ENCODE assay signal across 21 cellular contexts in the genomic region with DNA sequence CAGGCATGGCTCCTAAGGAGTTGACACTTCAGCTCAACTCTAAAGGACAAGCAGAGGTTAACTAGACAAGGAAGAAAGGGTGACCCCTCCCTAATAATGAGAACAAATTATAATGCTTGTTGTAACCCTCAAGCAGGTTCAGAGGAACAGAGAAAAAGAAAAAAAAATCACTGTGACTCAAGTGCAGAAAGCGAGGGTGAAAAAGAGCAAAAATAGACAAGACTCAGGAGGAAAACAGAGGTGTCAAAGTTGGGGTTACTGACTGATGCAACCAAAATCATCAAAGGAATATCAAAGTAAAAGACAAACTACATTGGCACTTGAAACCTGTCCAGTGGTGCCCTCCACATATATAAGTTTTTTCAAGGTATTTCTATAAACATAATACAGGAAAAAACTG. TPM values are rescaled to one million over a fixed set of nuclear protein-coding genes. Genes with fewer than 3 reads are reported as not detected.
A peak's percentile ranks its signal among the peaks of the same experiment; 100 is the strongest.
DNase-seq lines count a peak whose midpoint lies in the region; ATAC-seq and TF ChIP-seq lines count a peak whose summit lies in the region.
"Had no signal": no experiment of that assay in that cellular context is flagged by ENCODE, and none has a peak within 500 bp of the region (broad histone marks: within the 10 kb centered on the region; RNA-seq: fewer than 3 reads in every experiment).

No MANE protein-coding gene starts in this region.

- H3K4me2 ChIP-seq in mesenchymal stem cell (ENCODE audit: low read length, poor library complexity, severe bottlenecking), result no peak overlapping the region

- no peak overlapping the region for H3K14ac ChIP-seq in mesenchymal stem cell (ENCODE audit: low read length in 2 of 2)

- H4K8ac ChIP-seq in mesenchymal stem cell (ENCODE audit: low read length), result no peak overlapping the region

- no peak for TF ChIP-seq CTCF in GM12865 (IDR thresholded peaks at IDR 0.05; ENCODE audit: insufficient read depth, low read depth, low read length, missing control alignments)
- no peak for TF ChIP-seq CTCF in WTC11 (IDR thresholded peaks at IDR 0.05)
- no peak for TF ChIP-seq CTCF in progenitor cell of endocrine pancreas (IDR thresholded peaks at IDR 0.05; ENCODE audit: unreplicated experiment)

- no peak overlapping the region for H2BK15ac ChIP-seq in mesenchymal stem cell (ENCODE audit: low read depth, poor library complexity, severe bottlenecking)

- H3K4me3 Mint-ChIP-seq in WTC11, result peak overlapping the region; percentile 55
- H3K4me3 Mint-ChIP-seq in progenitor cell of endocrine pancreas (ENCODE audit: low read depth), result no peak overlapping the region
- H3K4me3 Mint-ChIP-seq: neural crest cell had no signal

- H4K91ac ChIP-seq in mesenchymal stem cell (ENCODE audit: low read length), result no peak overlapping the region

- no peak overlapping the region for H3K4ac ChIP-seq in mesenchymal stem cell (ENCODE audit: low read depth in 1 of 2, low read length in 2 of 2)

- H2BK12ac ChIP-seq in mesenchymal stem cell (ENCODE audit: low read length in 2 of 2), result no peak overlapping the region

- peaks cover 4% of the 10 kb centered on the region for H3K4me1 ChIP-seq in mesenchymal stem cell (ENCODE audit: control insufficient read depth, insufficient read depth, low read depth, low read length)
- H3K4me1 ChIP-seq: BE2C had no signal

- DNase-seq in GM12865 (ENCODE audit: low read depth) (peak; percentile 61), WTC11 (ENCODE audit: low spot score) (no peak), progenitor cell of endocrine pancreas (ENCODE audit: low spot score, unreplicated experiment) (no peak), mesenchymal stem cell (no peak), NCI-H1694 treated with DMSO at 0.1 percent for 48 hours (lab: John Stamatoyannopoulos, UW) (no peak)
- DNase-seq: activated CD4-positive, alpha-beta T cell treated with anti-CD3 and anti-CD28 coated beads for 4 hours; BE2C; DMS153; dorsolateral prefrontal cortex; esophagus squamous epithelium; glutamatergic neuron; HCEC 1CT; NCI-H345; SHP77 treated with DMSO at 0.1 percent for 48 hours; stimulated activated CD4-positive, alpha-beta T cell treated with anti-CD3 and anti-CD28 coated beads, Interleukin-15, amount 100 ng/mL, for 24 hours had no signal

- H2AFZ ChIP-seq in mesenchymal stem cell (ENCODE audit: low read depth, low read length), result no peak overlapping the region

- H3K36me3 Mint-ChIP-seq in WTC11, result peaks cover 14% of the 10 kb centered on the region
- peaks cover 24% of the 10 kb centered on the region for H3K36me3 Mint-ChIP-seq in progenitor cell of endocrine pancreas (ENCODE audit: insufficient read depth)

- H3K9me3 Mint-ChIP-seq in WTC11, result peaks cover 10% of the 10 kb centered on the region
- H3K9me3 Mint-ChIP-seq in progenitor cell of endocrine pancreas (ENCODE audit: low read depth), result peaks cover 14% of the 10 kb centered on the region
- H3K9me3 Mint-ChIP-seq: neural crest cell had no signal

- H3K4me1 Mint-ChIP-seq in WTC11, result peaks cover 87% of the 10 kb centered on the region
- peaks cover 8% of the 10 kb centered on the region for H3K4me1 Mint-ChIP-seq in progenitor cell of endocrine pancreas (ENCODE audit: low read depth)

- no peak overlapping the region for H3K9ac ChIP-seq in mesenchymal stem cell (ENCODE audit: low read length)

- H3K27ac ChIP-seq in mesenchymal stem cell (ENCODE audit: low read length, poor library complexity, severe bottlenecking), result no peak overlapping the region
- H3K27ac ChIP-seq: dorsolateral prefrontal cortex, suprapubic skin had no signal

- H3K23ac ChIP-seq in mesenchymal stem cell (ENCODE audit: low read length in 2 of 2), result no peak overlapping the region

- H3K4me3 ChIP-seq in GM12865 (ENCODE audit: low read depth, low read length) (peak overlapping the region; percentile 31), mesenchymal stem cell (ENCODE audit: insufficient read depth in 1 of 2, low read depth in 1 of 2, low read length in 2 of 2) (peak overlapping the region in 1 of 2 experiments; percentile 17)
- H3K4me3 ChIP-seq: dorsolateral prefrontal cortex, esophagus squamous epithelium, K562, suprapubic skin had no signal

- peaks cover 6 to 8% of the 10 kb centered on the region in 2 experiments for H3K36me3 ChIP-seq in mesenchymal stem cell (ENCODE audit: control insufficient read depth in 1 of 2, insufficient read depth in 2 of 2, low read depth in 1 of 2, low read length in 2 of 2)
- H3K36me3 ChIP-seq: suprapubic skin had no signal

- H3K18ac ChIP-seq in mesenchymal stem cell (ENCODE audit: low read depth in 1 of 2, low read length in 2 of 2), result no peak overlapping the region

- H2AK5ac ChIP-seq in mesenchymal stem cell (ENCODE audit: low read length, severe bottlenecking), result no peak overlapping the region

- peaks cover 22% of the 10 kb centered on the region for H3K79me1 ChIP-seq in mesenchymal stem cell (replicated peaks; ENCODE audit: low read length, poor library complexity, severe bottlenecking)

- no peak overlapping the region for H2BK120ac ChIP-seq in mesenchymal stem cell (ENCODE audit: low read depth, low read length)

- WGBS in mesenchymal stem cell, result 100% methylated on average over 1 of the region's 1 CpG

- H3K27me3 Mint-ChIP-seq in WTC11 (ENCODE audit: low read depth) (peaks cover 5% of the 10 kb centered on the region; the same call in 1 of the 2 replicates), progenitor cell of endocrine pancreas (no peaks in the 10 kb centered on the region)

- no peaks in the 10 kb centered on the region for H3K27me3 ChIP-seq in mesenchymal stem cell (ENCODE audit: control insufficient read depth in 1 of 2, insufficient read depth in 1 of 2, low read length in 2 of 2)
- H3K27me3 ChIP-seq: BE2C, dorsolateral prefrontal cortex, esophagus squamous epithelium, suprapubic skin had no signal

- no peak overlapping the region for H2BK5ac ChIP-seq in mesenchymal stem cell (ENCODE audit: low read depth, low read length, poor library complexity, severe bottlenecking)

- POLR2A ChIA-PET in WTC11 (lab: Charles Lee), result no interaction called here

- H3K27ac Mint-ChIP-seq in WTC11, result peak overlapping the region; percentile 91
- H3K27ac Mint-ChIP-seq in progenitor cell of endocrine pancreas, result peak overlapping the region; percentile 2
- H3K27ac Mint-ChIP-seq: activated T-helper 2 cell treated with anti-CD3 and anti-CD28 coated beads, Interferon-gamma antibody, Interleukin-2, Interleukin-4, amounts not matched to agents 10 μg/mL and 5 μg/mL and 100 μg/mL, durations not matched to agents 14 hours and 24 hours and 36 hours had no signal

- ATAC-seq in GM19395 (IDR thresholded peaks at IDR 0.05; ENCODE audit: unreplicated experiment), result peak; percentile 45
- no peak for ATAC-seq in WTC11
- ATAC-seq in HG02642 (IDR thresholded peaks at IDR 0.05; ENCODE audit: poor library complexity, unreplicated experiment), result no peak
- ATAC-seq: K562 had no signal

- CTCF ChIA-PET in WTC11 (lab: Charles Lee), result interaction anchor here (1.0 kb wide), 1 partner anchor 66 kb away, joined by 3 read pairs; no protein-coding TSS in a partner anchor

- H3K9me3 ChIP-seq in mesenchymal stem cell (ENCODE audit: control insufficient read depth, low read length), result peaks cover 39% of the 10 kb centered on the region
- H3K9me3 ChIP-seq: BE2C had no signal

TF ChIP-seq in WTC11, 78 proteins besides CTCF, POLR2A, EP300 and RAD21 (continues in another document):
- TF ChIP-seq SP1 (CRISPR knock-in tag; conservative IDR thresholded peaks at IDR 0.05) (no peak), EMX1 (CRISPR knock-in tag; IDR thresholded peaks at IDR 0.05) (no peak), ZNF121 (CRISPR knock-in tag; IDR thresholded peaks at IDR 0.05) (no peak), FOXP1 (CRISPR knock-in tag; IDR thresholded peaks at IDR 0.05; ENCODE audit: borderline replicate concordance) (no peak), MXD4 (CRISPR knock-in tag; IDR thresholded peaks at IDR 0.05; ENCODE audit: borderline replicate concordance) (no peak)
- TF ChIP-seq, protein P1, sequence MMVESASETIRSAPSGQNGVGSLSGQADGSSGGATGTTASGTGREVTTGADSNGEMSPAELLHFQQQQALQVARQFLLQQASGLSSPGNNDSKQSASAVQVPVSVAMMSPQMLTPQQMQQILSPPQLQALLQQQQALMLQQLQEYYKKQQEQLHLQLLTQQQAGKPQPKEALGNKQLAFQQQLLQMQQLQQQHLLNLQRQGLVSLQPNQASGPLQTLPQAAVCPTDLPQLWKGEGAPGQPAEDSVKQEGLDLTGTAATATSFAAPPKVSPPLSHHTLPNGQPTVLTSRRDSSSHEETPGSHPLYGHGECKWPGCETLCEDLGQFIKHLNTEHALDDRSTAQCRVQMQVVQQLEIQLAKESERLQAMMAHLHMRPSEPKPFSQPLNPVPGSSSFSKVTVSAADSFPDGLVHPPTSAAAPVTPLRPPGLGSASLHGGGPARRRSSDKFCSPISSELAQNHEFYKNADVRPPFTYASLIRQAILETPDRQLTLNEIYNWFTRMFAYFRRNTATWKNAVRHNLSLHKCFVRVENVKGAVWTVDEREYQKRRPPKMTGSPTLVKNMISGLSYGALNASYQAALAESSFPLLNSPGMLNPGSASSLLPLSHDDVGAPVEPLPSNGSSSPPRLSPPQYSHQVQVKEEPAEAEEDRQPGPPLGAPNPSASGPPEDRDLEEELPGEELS (CRISPR knock-in tag; IDR thresholded peaks at IDR 0.05), result no peak
- TF ChIP-seq, protein P2, sequence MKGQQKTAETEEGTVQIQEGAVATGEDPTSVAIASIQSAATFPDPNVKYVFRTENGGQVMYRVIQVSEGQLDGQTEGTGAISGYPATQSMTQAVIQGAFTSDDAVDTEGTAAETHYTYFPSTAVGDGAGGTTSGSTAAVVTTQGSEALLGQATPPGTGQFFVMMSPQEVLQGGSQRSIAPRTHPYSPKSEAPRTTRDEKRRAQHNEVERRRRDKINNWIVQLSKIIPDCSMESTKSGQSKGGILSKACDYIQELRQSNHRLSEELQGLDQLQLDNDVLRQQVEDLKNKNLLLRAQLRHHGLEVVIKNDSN (CRISPR knock-in tag; IDR thresholded peaks at IDR 0.05), result no peak
- TF ChIP-seq, protein P3, sequence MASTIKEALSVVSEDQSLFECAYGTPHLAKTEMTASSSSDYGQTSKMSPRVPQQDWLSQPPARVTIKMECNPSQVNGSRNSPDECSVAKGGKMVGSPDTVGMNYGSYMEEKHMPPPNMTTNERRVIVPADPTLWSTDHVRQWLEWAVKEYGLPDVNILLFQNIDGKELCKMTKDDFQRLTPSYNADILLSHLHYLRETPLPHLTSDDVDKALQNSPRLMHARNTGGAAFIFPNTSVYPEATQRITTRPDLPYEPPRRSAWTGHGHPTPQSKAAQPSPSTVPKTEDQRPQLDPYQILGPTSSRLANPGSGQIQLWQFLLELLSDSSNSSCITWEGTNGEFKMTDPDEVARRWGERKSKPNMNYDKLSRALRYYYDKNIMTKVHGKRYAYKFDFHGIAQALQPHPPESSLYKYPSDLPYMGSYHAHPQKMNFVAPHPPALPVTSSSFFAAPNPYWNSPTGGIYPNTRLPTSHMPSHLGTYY (CRISPR knock-in tag; IDR thresholded peaks at IDR 0.05), result no peak

RNA-seq across cellular contexts. Expression of a gene that starts 28.4 kb away (rescaled TPM):
- total RNA-seq in WTC11 (2021) (48.4 to 52.2 TPM (median 51.2 TPM) in 3 replicates), progenitor cell of endocrine pancreas (61.2 and 63.5 TPM in 2 replicates)
- 30.2 TPM for polyA plus RNA-seq in mesenchymal stem cell (2013, experiment 1 of 2)
- polyA plus RNA-seq in mesenchymal stem cell (2013, experiment 2 of 2), result 28.7 TPM
